ENCODE assay signal across 16 cellular contexts in the genomic region with DNA sequence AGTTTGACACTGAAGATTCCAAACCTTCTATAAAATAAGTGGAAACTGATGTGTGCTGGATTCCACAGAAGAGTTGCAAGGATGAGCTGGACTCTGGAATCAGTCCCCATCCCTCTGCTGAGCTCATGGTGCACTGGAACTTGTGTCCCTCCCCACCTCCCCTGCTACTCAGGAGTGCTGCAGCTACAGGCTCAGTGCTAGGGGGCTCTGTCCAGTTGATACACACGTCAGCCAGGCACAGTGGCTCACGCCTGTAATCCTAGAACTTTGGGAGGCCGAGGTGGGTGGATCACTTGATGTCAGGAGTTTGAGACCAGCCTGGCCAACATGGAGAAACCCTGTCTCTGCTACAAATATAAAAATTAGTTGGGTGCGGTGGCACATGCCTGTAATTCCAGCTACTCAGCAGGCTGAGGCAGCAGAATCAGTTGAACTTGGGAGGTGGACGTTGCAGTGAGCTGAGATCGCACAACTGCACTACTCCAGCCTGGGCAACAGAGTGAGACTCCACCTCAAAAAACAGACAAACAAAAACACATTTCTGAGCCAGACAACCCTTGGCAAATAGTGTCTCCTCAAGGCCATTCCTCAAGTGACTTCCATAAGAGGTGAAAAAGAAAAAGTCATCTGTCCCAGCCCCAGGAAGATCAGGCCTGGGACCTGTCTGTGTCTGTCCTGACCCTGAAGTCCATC. TPM values are rescaled to one million over a fixed set of nuclear protein-coding genes. Genes with fewer than 3 reads are reported as not detected.
"Had no signal": no experiment of that assay in that cellular context is flagged by ENCODE, and none has a peak within 500 bp of the region (broad histone marks: within the 10 kb centered on the region; RNA-seq: fewer than 3 reads in every experiment).

No MANE protein-coding gene starts in this region.

RNA-seq across cellular contexts. Expression of gene DRICH1, which starts 3.9 kb away (rescaled TPM):
- total RNA-seq: body of pancreas, dermis microvascular lymphatic vessel endothelial cell, endothelial cell of umbilical vein, gastrocnemius medialis had no signal

RNA-seq across cellular contexts. Expression of gene IGLL1, which starts 48.1 kb away (rescaled TPM):
- total RNA-seq: activated B cell treated with CpG ODN at 0.5 μM for 24 hours; activated CD8-positive, alpha-beta T cell treated with anti-CD3 and anti-CD28 coated beads for 36 hours; activated T-cell treated with anti-CD3 and anti-CD28 coated beads, Interleukin-2, amount 50 U/mL, for 4 hours; activated T-helper 17 cell treated with anti-CD3 and anti-CD28 coated beads, Interleukin-2, amount 50 U/mL, for 72 hours; aorta; body of pancreas; colonic mucosa; dermis microvascular lymphatic vessel endothelial cell; endothelial cell of umbilical vein; esophagus squamous epithelium; foreskin keratinocyte; gastrocnemius medialis; heart left ventricle; T-helper 1 cell treated with Interleukin-12 subunit alpha and Interleukin-12 subunit beta and Interleukin-4 antibody, amounts not matched to agents 30 ng/mL and 1 ng/mL, for 36 hours had no signal
- polyA plus RNA-seq: adipose tissue, aorta, endothelial cell of umbilical vein, esophagus, foreskin keratinocyte, heart left ventricle had no signal
